ENCODE assay signal across 21 cellular contexts in the genomic region with DNA sequence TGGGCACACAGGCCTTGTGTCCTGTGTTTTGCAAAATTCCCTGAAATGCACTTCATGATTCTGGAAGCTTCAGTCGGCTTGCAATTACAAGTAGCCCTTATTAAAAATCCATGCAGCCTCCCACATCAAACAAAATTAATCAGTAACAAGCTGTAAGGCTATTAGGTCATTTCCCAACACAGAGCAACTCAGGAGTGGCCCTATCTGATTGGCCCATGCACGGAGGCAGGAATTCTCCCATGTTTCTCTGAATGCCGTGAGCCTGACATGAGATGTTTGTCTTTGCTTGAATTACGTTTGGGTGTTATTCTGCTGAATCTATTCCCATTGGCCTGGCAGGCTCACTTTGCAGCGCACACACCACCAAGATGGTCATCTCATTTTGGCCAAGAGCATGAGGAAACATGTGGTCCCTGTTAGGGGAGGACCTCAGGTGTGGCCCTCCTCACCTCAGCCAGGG. TPM values are rescaled to one million over a fixed set of nuclear protein-coding genes. Genes with fewer than 3 reads are reported as not detected.
A peak's percentile ranks its signal among the peaks of the same experiment; 100 is the strongest.
DNase-seq lines count a peak whose midpoint lies in the region; ATAC-seq, FAIRE-seq and TF ChIP-seq lines count a peak whose summit lies in the region.
"Had no signal": no experiment of that assay in that cellular context is flagged by ENCODE, and none has a peak within 500 bp of the region (broad histone marks: within the 10 kb centered on the region; RNA-seq: fewer than 3 reads in every experiment).

No MANE protein-coding gene starts in this region.

- H3K27ac ChIP-seq in HepG2 (ENCODE audit: extremely low read length, insufficient read depth, low read length): no peak overlapping the region
- H3K27ac ChIP-seq in GM23248: no peak overlapping the region
- no peak overlapping the region for H3K27ac ChIP-seq in CD4-positive, alpha-beta memory T cell (ENCODE audit: low read depth, low read length)
- H3K27ac ChIP-seq: heart left ventricle, PC-9, right atrium auricular region had no signal

- H3K9me2 ChIP-seq in GM23248 (ENCODE audit: insufficient read depth): no peaks in the 10 kb centered on the region

- H3K4me3 Mint-ChIP-seq in CD4-positive, alpha-beta memory T cell: no peak overlapping the region
- H3K4me3 Mint-ChIP-seq: activated CD4-positive, alpha-beta T cell treated with anti-CD3 and anti-CD28 coated beads for 36 hours; naive thymus-derived CD8-positive, alpha-beta T cell had no signal

- H4K20me1 ChIP-seq in HepG2 (ENCODE audit: insufficient read depth, low read length) (no peaks in the 10 kb centered on the region), GM23248 (ENCODE audit: insufficient read depth) (no peaks in the 10 kb centered on the region)

- H3K4me1 Mint-ChIP-seq in CD4-positive, alpha-beta memory T cell: peaks cover 0 to 2% (median 0%) of the 10 kb centered on the region in 4 donors
- H3K4me1 Mint-ChIP-seq: activated CD4-positive, alpha-beta T cell treated with anti-CD3 and anti-CD28 coated beads for 36 hours had no signal

- H3K9me3 ChIP-seq in HepG2 (ENCODE audit: low read length): no peaks in the 10 kb centered on the region
- H3K9me3 ChIP-seq in GM23248 (ENCODE audit: low read depth): no peaks in the 10 kb centered on the region
- H3K9me3 ChIP-seq in CD4-positive, alpha-beta memory T cell (ENCODE audit: control insufficient read depth in 1 of 2, low read length in 2 of 2): no peaks in the 10 kb centered on the region

- H3K27ac Mint-ChIP-seq in CD4-positive, alpha-beta memory T cell: no peak overlapping the region
- H3K27ac Mint-ChIP-seq: activated CD4-positive, alpha-beta T cell treated with anti-CD3 and anti-CD28 coated beads for 36 hours; naive thymus-derived CD8-positive, alpha-beta T cell had no signal

- no TSS peak for BruUV-seq in HepG2 (replicated peaks; lab: Mats Ljungman, UMichigan)

- FAIRE-seq in HepG2 (lab: Jason Lieb, UNC): peak; percentile 71
- FAIRE-seq: GM18507, keratinocyte had no signal

- DNase-seq in HuH-7 (ENCODE audit: low spot score): peak; percentile 86
- DNase-seq in dermis blood vessel endothelial cell: peak; percentile 26
- DNase-seq in HepG2 (ENCODE audit: low spot score): peak; percentile 79
- peak; percentile 98 for DNase-seq in renal cortical epithelial cell (ENCODE audit: low read depth)
- no peak for DNase-seq in stimulated activated naive CD8-positive, alpha-beta T cell treated with anti-CD3 and anti-CD28 coated beads, Interleukin-15, Interleukin-2, amounts not matched to agents 100 U/mL and 50 U/mL, for 24 hours
- DNase-seq in GM23248: no peak
- no peak for DNase-seq in CD4-positive, alpha-beta memory T cell
- DNase-seq: activated CD4-positive, alpha-beta T cell treated with anti-CD3 and anti-CD28 coated beads for 36 hours; activated CD8-positive, alpha-beta memory T cell treated with anti-CD3 and anti-CD28 coated beads, Interleukin-2, amount 50 U/mL, for 48 hours; activated naive CD4-positive, alpha-beta T cell treated with Interleukin-2 at 50 U/mL for 16 hours; naive thymus-derived CD8-positive, alpha-beta T cell; NCI-H2029 treated with DMSO at 0.1 percent for 48 hours; NCI-H69; PC-9 had no signal

- no peaks in the 10 kb centered on the region for H3F3A ChIP-seq in GM23248 (ENCODE audit: insufficient read depth)

- H3K4me3 ChIP-seq in HepG2 (replicated peaks in 1 of 3; ENCODE audit: insufficient read depth in 1 of 3, low read depth in 2 of 3, low read length in 3 of 3): no peak overlapping the region
- H3K4me3 ChIP-seq in GM23248: no peak overlapping the region
- H3K4me3 ChIP-seq in CD4-positive, alpha-beta memory T cell (ENCODE audit: low read length in 2 of 2): no peak overlapping the region
- H3K4me3 ChIP-seq: heart left ventricle, PC-9, right atrium auricular region had no signal

- no peak for TF ChIP-seq CTCF in HepG2 (CRISPR knock-in tag; IDR thresholded peaks at IDR 0.05)

- POLR2A ChIA-PET in HepG2 (lab: Yijun Ruan, JAX): interaction anchor here (0.6 to 1.4 kb wide), 3 partner anchors 44 to 405 kb away, joined by 3 to 4 read pairs (median 3); no protein-coding TSS in a partner anchor
- POLR2A ChIA-PET in CD4-positive, alpha-beta memory T cell (lab: Charles Lee; ENCODE audit: partially characterized antibody): no interaction called here

- peak; percentile 68 for ATAC-seq in HepG2
- no peak for ATAC-seq in stimulated activated naive CD8-positive, alpha-beta T cell treated with anti-CD3 and anti-CD28 coated beads, Interleukin-15, Interleukin-2, amounts not matched to agents 100 U/mL and 50 U/mL, for 24 hours
- ATAC-seq in GM21447 (IDR thresholded peaks at IDR 0.05; ENCODE audit: unreplicated experiment): no peak
- ATAC-seq: activated CD4-positive, alpha-beta T cell treated with anti-CD3 and anti-CD28 coated beads for 36 hours; naive thymus-derived CD8-positive, alpha-beta T cell had no signal

- H3K4me1 ChIP-seq in HepG2 (ENCODE audit: insufficient read depth, low read length): peaks cover 45% of the 10 kb centered on the region
- no peaks in the 10 kb centered on the region for H3K4me1 ChIP-seq in GM23248 (ENCODE audit: insufficient read depth)
- peaks cover 5% of the 10 kb centered on the region for H3K4me1 ChIP-seq in CD4-positive, alpha-beta memory T cell (ENCODE audit: insufficient read depth, low read length)

- intact Hi-C loops in HepG2 (cut with micrococcal nuclease; ENCODE audit: unreplicated experiment): no loop called here
- intact Hi-C loops in CD4-positive, alpha-beta memory T cell (cut with micrococcal nuclease): no loop called here

- peak overlapping the region; percentile 34 for H3K4me2 ChIP-seq in HepG2 (ENCODE audit: low read depth, low read length)
- H3K4me2 ChIP-seq in GM23248 (ENCODE audit: unreplicated experiment): no peak overlapping the region
- H3K4me2 ChIP-seq: PC-9 had no signal

- H3K9ac ChIP-seq in HepG2 (ENCODE audit: insufficient read depth, low read depth, low read length) (no peak overlapping the region), GM23248 (no peak overlapping the region)

- no peaks in the 10 kb centered on the region for H3K36me3 Mint-ChIP-seq in CD4-positive, alpha-beta memory T cell
- H3K36me3 Mint-ChIP-seq: naive thymus-derived CD8-positive, alpha-beta T cell had no signal

- H2AFZ ChIP-seq in HepG2 (ENCODE audit: low read length): no peak overlapping the region
- H2AFZ ChIP-seq in GM23248: no peak overlapping the region
- H2AFZ ChIP-seq: PC-9 had no signal

- no peak for TF ChIP-seq POLR2A in HepG2 (IDR thresholded peaks at IDR 0.05; ENCODE audit: insufficient read depth in 1 of 2, low read depth in 2 of 2, low read length in 2 of 2)

- TF ChIP-seq EP300 in HepG2 (IDR thresholded peaks at IDR 0.05; ENCODE audit: low read depth in 2 of 2, low read length in 2 of 2) (no peak), HepG2 (CRISPR knock-in tag; IDR thresholded peaks at IDR 0.05; ENCODE audit: borderline replicate concordance) (no peak)

- H3K27me3 ChIP-seq in HepG2 (ENCODE audit: control insufficient read depth in 1 of 2, insufficient read depth in 2 of 2, low read length in 2 of 2) (peaks cover 3 to 38% of the 10 kb centered on the region in 2 experiments; a peak in 4 of 5 replicates), GM23248 (replicated peaks; ENCODE audit: insufficient read depth) (peaks cover 24% of the 10 kb centered on the region)
- H3K27me3 ChIP-seq in CD4-positive, alpha-beta memory T cell (ENCODE audit: insufficient read depth, low read length): no peaks in the 10 kb centered on the region
- H3K27me3 ChIP-seq: right atrium auricular region had no signal

- in situ Hi-C loops in HepG2 (cut with HindIII; ENCODE audit: extremely low pct_ligation_motif_present, low pct_unique_long_range_greater_than_20kb): loop anchor here (10.0 kb wide), 1 partner anchor 308 kb away; no protein-coding TSS in a partner anchor
- in situ Hi-C loops in GM23248 (cut with MboI): no loop called here

- peaks cover 0 to 3% (median 0%) of the 10 kb centered on the region in 8 donors for H3K9me3 Mint-ChIP-seq in CD4-positive, alpha-beta memory T cell

- H3K36me3 ChIP-seq in HepG2 (replicated peaks in 1 of 2; ENCODE audit: control insufficient read depth in 1 of 2, insufficient read depth in 2 of 2, low read length in 2 of 2) (no peaks in the 10 kb centered on the region), GM23248 (ENCODE audit: low read depth) (no peaks in the 10 kb centered on the region)
- H3K36me3 ChIP-seq in CD4-positive, alpha-beta memory T cell (ENCODE audit: insufficient read depth, low read length): no peaks in the 10 kb centered on the region
- H3K36me3 ChIP-seq: heart left ventricle, right atrium auricular region had no signal

- H3K27me3 Mint-ChIP-seq in CD4-positive, alpha-beta memory T cell: peaks cover 4 to 6% of the 10 kb centered on the region in 2 donors
- H3K27me3 Mint-ChIP-seq: activated CD4-positive, alpha-beta T cell treated with anti-CD3 and anti-CD28 coated beads for 36 hours had no signal

- no peaks in the 10 kb centered on the region for H3K79me2 ChIP-seq in HepG2 (ENCODE audit: insufficient read depth, low read length)
- H3K79me2 ChIP-seq in GM23248 (ENCODE audit: insufficient read depth): no peaks in the 10 kb centered on the region

- CTCF ChIA-PET in HepG2 (lab: Yijun Ruan, JAX; ENCODE audit: low intra/inter-chr PET ratio, low total read pairs): no interaction called here
- CTCF ChIA-PET in CD4-positive, alpha-beta memory T cell (lab: Charles Lee; ENCODE audit: partially characterized antibody): interaction anchor here (1.6 kb wide), 1 partner anchor 546 kb away, joined by 3 read pairs; no protein-coding TSS in a partner anchor

- TF ChIP-seq RAD21 in HepG2 (CRISPR knock-in tag; IDR thresholded peaks at IDR 0.05): no peak

- WGBS in HepG2 (ENCODE audit: low lambda C conversion rate): 0% methylated on average over 4 of the region's 5 CpGs
- WGBS in GM23248 (ENCODE audit: low coverage in 1 of 2, low lambda C conversion rate in 2 of 2, missing lambda C conversion rate in 2 of 2), 2 experiments: 75 to 86% methylated on average over 5 of the region's 5 CpGs

RNA-seq across cellular contexts. Expression of a gene that starts 36.9 kb away (rescaled TPM):
- not detected in 2 replicates for total RNA-seq in dermis blood vessel endothelial cell
- not detected in 2 replicates for total RNA-seq in HepG2 (2016; rRNA removed; fragmentation: Illumina TruSeq; extraction: Trizol)
- total RNA-seq in HepG2 (2016; cell fraction: cytosol; rRNA removed; fragmentation: Illumina TruSeq; extraction: Trizol; ENCODE audit: low read depth): not detected in 2 replicates
- total RNA-seq in HepG2 (2016; cell fraction: insoluble cytoplasmic fraction; rRNA removed; fragmentation: Illumina TruSeq; extraction: Trizol): not detected in 2 replicates
- total RNA-seq in HepG2 (2016; cell fraction: membrane; rRNA removed; fragmentation: Illumina TruSeq; extraction: Trizol): not detected in 2 replicates
- total RNA-seq in HepG2 (2016; cell fraction: nucleus; rRNA removed; fragmentation: Illumina TruSeq; extraction: Trizol): not detected in 2 replicates
- not detected in 2 replicates for polyA plus RNA-seq in HepG2 (2011; rRNA removed)
- polyA plus RNA-seq in HepG2 (2011; cell fraction: cytosol; rRNA removed): not detected in 2 replicates
- polyA plus RNA-seq in HepG2 (2011; cell fraction: nucleus; rRNA removed): not detected in 2 replicates
- polyA plus RNA-seq in HepG2 (2012): not detected in 2 replicates
- not detected in 2 replicates for polyA plus RNA-seq in HepG2 (2016; cell fraction: cytosol; fragmentation: Illumina TruSeq; extraction: Trizol; ENCODE audit: low read depth)
- not detected in 2 replicates for polyA plus RNA-seq in HepG2 (2016; cell fraction: insoluble cytoplasmic fraction; fragmentation: Illumina TruSeq; extraction: Trizol; ENCODE audit: low read depth)
- not detected in 2 replicates for polyA plus RNA-seq in HepG2 (2016; cell fraction: membrane; fragmentation: Illumina TruSeq; extraction: Trizol; ENCODE audit: low read depth)
- not detected in 2 replicates for polyA plus RNA-seq in HepG2 (2016; cell fraction: nucleus; fragmentation: Illumina TruSeq; extraction: Trizol; ENCODE audit: insufficient read depth, low read depth)
- not detected in 2 replicates for polyA minus RNA-seq in HepG2 (2011; rRNA and poly(A)+ RNA removed; ENCODE audit: low replicate concordance)
- polyA minus RNA-seq in HepG2 (2011; cell fraction: cytosol; rRNA and poly(A)+ RNA removed): not detected in 2 replicates
- not detected in 2 replicates for polyA minus RNA-seq in HepG2 (2011; cell fraction: nucleus; rRNA and poly(A)+ RNA removed)
- not detected in 2 replicates for total RNA-seq in renal cortical epithelial cell
- not detected in 2 replicates for total RNA-seq in GM23248 (2014; rRNA removed; shearing (Covaris generic))
- not detected in 2 replicates for polyA plus RNA-seq in GM23248 (2016; fragmentation: Nextera tagmentation; extraction: Ambion mirVana)
- total RNA-seq in CD4-positive, alpha-beta memory T cell: not detected
- polyA plus RNA-seq in CD4-positive, alpha-beta memory T cell: not detected
- total RNA-seq: activated CD4-positive, alpha-beta T cell treated with anti-CD3 and anti-CD28 coated beads for 36 hours; dermis microvascular lymphatic vessel endothelial cell; heart left ventricle; naive thymus-derived CD8-positive, alpha-beta T cell; PC-9; right atrium auricular region had no signal
- polyA plus RNA-seq: esophagus; heart left ventricle; keratinocyte; naive thymus-derived CD8-positive, alpha-beta T cell had no signal

Comparison
In these comparisons a context has a peak if more than half of its experiments do, and no peak if none do; other contexts are left out.
1. DNase-seq: peak in HuH-7 (single experiment), dermis blood vessel endothelial cell (single experiment), HepG2 (single experiment) and renal cortical epithelial cell (single experiment); none in stimulated activated naive CD8-positive, alpha-beta T cell treated with anti-CD3 and anti-CD28 coated beads, Interleukin-15, Interleukin-2, amounts not matched to agents 100 U/mL and 50 U/mL, for 24 hours (single experiment), GM23248 (single experiment) and CD4-positive, alpha-beta memory T cell (0 of 5).